18 cellular contexts compared by ENCODE assay signal in genomic region chr20:57780398-57780797, GRCh38.
DNase-seq lines count a peak whose midpoint lies in the region; FAIRE-seq and TF ChIP-seq lines count a peak whose summit lies in the region.
"Had no signal": no experiment of that assay in that cellular context is flagged by ENCODE, and none has a peak within 500 bp of the region (broad histone marks: within the 10 kb centered on the region; RNA-seq: fewer than 3 reads in every experiment).

No MANE protein-coding gene starts in this region.

- H2BK20ac ChIP-seq in H1 (ENCODE audit: low read length): no peak overlapping the region

- H4K20me1 ChIP-seq in H1 (replicated peaks in 1 of 2; ENCODE audit: control insufficient read depth in 1 of 2, insufficient read depth in 2 of 2, low read length in 2 of 2): no peaks in the 10 kb centered on the region

- no TSS peak for BruUV-seq in Caco-2 (replicated peaks; lab: Mats Ljungman, UMichigan)

- H3K27ac ChIP-seq in 22Rv1: peak overlapping the region; percentile 64
- no peak overlapping the region for H3K27ac ChIP-seq in H1 (ENCODE audit: low read depth, low read length)
- H3K27ac ChIP-seq in neuronal stem cell (replicated peaks; ENCODE audit: low read length): no peak overlapping the region
- no peak overlapping the region for H3K27ac ChIP-seq in caudate nucleus (ENCODE audit: low read depth, low read length)

- H2BK12ac ChIP-seq in H1 (ENCODE audit: low read depth, low read length): no peak overlapping the region
- H2BK12ac ChIP-seq in neuronal stem cell (ENCODE audit: low read length): no peak overlapping the region

- intact Hi-C loops in Caco-2 (cut with micrococcal nuclease; ENCODE audit: unreplicated experiment): no loop called here

- TF ChIP-seq EP300 in H1 (IDR thresholded peaks at IDR 0.05; ENCODE audit: borderline replicate concordance in 1 of 2, low read depth in 2 of 2, low read length in 2 of 2): no peak

- H2BK120ac ChIP-seq in H1 (replicated peaks; ENCODE audit: low read depth, low read length) (no peak overlapping the region), neuronal stem cell (ENCODE audit: low read depth, low read length) (no peak overlapping the region)

- no peak overlapping the region for H4K91ac ChIP-seq in H1 (replicated peaks; ENCODE audit: insufficient read length, low read length)
- no peak overlapping the region for H4K91ac ChIP-seq in neuronal stem cell (ENCODE audit: low read depth, low read length, poor library complexity)

- peak overlapping the region; percentile 52 for H3K27ac Mint-ChIP-seq in Caco-2 (ENCODE audit: unreplicated experiment)
- H3K27ac Mint-ChIP-seq: CD4-positive, alpha-beta T cell; H9; IgD-negative memory B cell had no signal

- H3K4me1 ChIP-seq in Caco-2 (peaks cover 19% of the 10 kb centered on the region), H1 (replicated peaks in 1 of 4; ENCODE audit: control insufficient read depth in 3 of 4, insufficient read depth in 4 of 4, low read length in 3 of 4) (peaks cover 0 to 5% (median 2%) of the 10 kb centered on the region in 4 experiments; a peak in 3 of 7 replicates), neuronal stem cell (ENCODE audit: control insufficient read depth in 2 of 2, insufficient read depth in 1 of 2, low read depth in 1 of 2, low read length in 2 of 2) (no peaks in the 10 kb centered on the region)
- H3K4me1 ChIP-seq: BE2C had no signal

- H3K4me3 ChIP-seq in Caco-2 (ENCODE audit: low read depth, low read length) (no peak overlapping the region), H1 (ENCODE audit: extremely low read depth in 1 of 4, insufficient read depth in 2 of 4, low read depth in 3 of 4, low read length in 4 of 4) (no peak overlapping the region), neuronal stem cell (ENCODE audit: low read length in 2 of 2) (no peak overlapping the region)

- peaks cover 20% of the 10 kb centered on the region for H3K4me1 Mint-ChIP-seq in Caco-2 (ENCODE audit: low read depth, unreplicated experiment)

- no peaks in the 10 kb centered on the region for H3K27me3 ChIP-seq in Caco-2 (replicated peaks; ENCODE audit: control insufficient read depth, insufficient read depth, low read length)
- H3K27me3 ChIP-seq in H1 (replicated peaks in 1 of 4; ENCODE audit: control insufficient read depth in 3 of 4, extremely low read depth in 1 of 4, insufficient read depth in 3 of 4, low read length in 3 of 4): no peaks in the 10 kb centered on the region
- H3K27me3 ChIP-seq in neuronal stem cell (ENCODE audit: control insufficient read depth in 3 of 3, insufficient read depth in 3 of 3, low read depth in 1 of 3, low read length in 3 of 3): peaks cover 0 to 7% (median 0%) of the 10 kb centered on the region in 3 experiments
- H3K27me3 ChIP-seq: BE2C had no signal

- H3K56ac ChIP-seq in H1 (replicated peaks; ENCODE audit: insufficient read length, low read depth, low read length): peak overlapping the region; percentile 74

- H3K79me1 ChIP-seq in H1 (ENCODE audit: low read depth, low read length): no peaks in the 10 kb centered on the region
- H3K79me1 ChIP-seq in neuronal stem cell (ENCODE audit: low read depth, low read length): no peaks in the 10 kb centered on the region

- 88% methylated on average over 5 of the region's 5 CpGs; no CpG with 5 or more reads in 1 of the 2 experiments for WGBS in H1 (ENCODE audit: extremely low coverage in 1 of 2, insufficient coverage in 1 of 2, insufficient read length in 1 of 2, insufficient replicate concordance in 2 of 2, low coverage in 1 of 2, low lambda C conversion rate in 2 of 2, missing lambda C conversion rate in 1 of 2), 2 experiments
- WGBS in neuronal stem cell (ENCODE audit: extremely low coverage in 2 of 2, insufficient read length in 2 of 2, insufficient replicate concordance in 1 of 2), 2 donors: no CpG with 5 or more reads among the region's 5 CpGs

- POLR2A ChIA-PET in Caco-2 (lab: Charles Lee) (no interaction called here), H1 (lab: Charles Lee; ENCODE audit: partially characterized antibody) (no interaction called here)

- H3K36me3 Mint-ChIP-seq in Caco-2 (ENCODE audit: insufficient read depth, unreplicated experiment): no peaks in the 10 kb centered on the region

- H2AK5ac ChIP-seq in H1 (ENCODE audit: low read depth, low read length) (no peak overlapping the region), neuronal stem cell (ENCODE audit: low read depth, low read length) (no peak overlapping the region)

- peaks cover 11% of the 10 kb centered on the region for H3K27me3 Mint-ChIP-seq in Caco-2 (ENCODE audit: insufficient read depth, unreplicated experiment)

- H3K9me3 ChIP-seq in Caco-2 (no peaks in the 10 kb centered on the region), H1 (ENCODE audit: insufficient read depth in 2 of 2, low read depth in 1 of 2, low read length in 1 of 2) (no peaks in the 10 kb centered on the region), neuronal stem cell (replicated peaks in 1 of 2; ENCODE audit: control insufficient read depth in 2 of 2, insufficient read depth in 1 of 2, low read depth in 1 of 2, low read length in 2 of 2) (no peaks in the 10 kb centered on the region)
- H3K9me3 ChIP-seq: BE2C had no signal

- H3K9me3 Mint-ChIP-seq in Caco-2 (ENCODE audit: unreplicated experiment): peaks cover 10% of the 10 kb centered on the region
- H3K9me3 Mint-ChIP-seq: CD4-positive, alpha-beta T cell; H9; IgD-negative memory B cell had no signal

- DNase-seq in Caco-2 (peak in 1 of 2 experiments; percentile 32), H1 (ENCODE audit: low read depth in 1 of 2, low spot score in 2 of 2) (no peak), neuronal stem cell (ENCODE audit: low spot score) (no peak), MV-4-11 (lab: John Stamatoyannopoulos, UW) (no peak), caudate nucleus (lab: John Stamatoyannopoulos, UW) (no peak)
- no peak for DNase-seq in activated CD4-positive, alpha-beta T cell treated with anti-CD3 and anti-CD28 coated beads for 48 hours
- DNase-seq in activated CD4-positive, alpha-beta T cell treated with anti-CD3 and anti-CD28 coated beads, Interleukin-2, amount 50 U/mL, for 48 hours: no peak
- DNase-seq: ACHN; BE2C; C1 segment of cervical spinal cord; CD4-positive, alpha-beta T cell; DMS79 treated with DMSO at 0.1 percent for 48 hours; GF-D8; GOT3; H9 had no signal

- H3K4me3 Mint-ChIP-seq in Caco-2 (ENCODE audit: unreplicated experiment): no peak overlapping the region
- H3K4me3 Mint-ChIP-seq: CD4-positive, alpha-beta T cell; H9; IgD-negative memory B cell had no signal

- H3K4ac ChIP-seq in H1 (replicated peaks; ENCODE audit: insufficient read length, low read depth, low read length): no peak overlapping the region
- no peak overlapping the region for H3K4ac ChIP-seq in neuronal stem cell (ENCODE audit: low read length)

- no peak for TF ChIP-seq POLR2A in H1 (IDR thresholded peaks at IDR 0.05; ENCODE audit: control extremely low read depth in 1 of 2, low read depth in 2 of 2, low read length in 2 of 2)

- no peaks in the 10 kb centered on the region for H3K79me2 ChIP-seq in H1 (ENCODE audit: control insufficient read depth in 1 of 2, insufficient read depth in 2 of 2, low read length in 2 of 2)

- peaks cover 8% of the 10 kb centered on the region; the same call in 1 of the 2 replicates for H3K23me2 ChIP-seq in H1 (ENCODE audit: low read depth, low read length)

- TF ChIP-seq RAD21 in H1 (IDR thresholded peaks at IDR 0.05 in 1 of 2, conservative IDR thresholded peaks at IDR 0.05 in 1 of 2; ENCODE audit: low read depth in 2 of 2, low read length in 2 of 2): no peak

- TF ChIP-seq CTCF in 22Rv1 (IDR thresholded peaks at IDR 0.05) (no peak), Caco-2 (IDR thresholded peaks at IDR 0.05; ENCODE audit: insufficient read depth in 1 of 2, low read depth in 1 of 2, low read length in 1 of 2, severe bottlenecking in 1 of 2, unreplicated experiment in 1 of 2) (no peak), H1 (IDR thresholded peaks at IDR 0.05; ENCODE audit: control extremely low read depth in 1 of 3, insufficient read depth in 1 of 3, low read depth in 1 of 3, low read length in 3 of 3) (no peak)

- FAIRE-seq in H1 (lab: Jason Lieb, UNC): no peak
- FAIRE-seq: HepG2 had no signal

- H4K8ac ChIP-seq in H1 (ENCODE audit: extremely low read depth, insufficient read depth, low read length) (no peak overlapping the region), neuronal stem cell (ENCODE audit: low read depth, low read length) (no peak overlapping the region)

- H3K14ac ChIP-seq in H1 (ENCODE audit: insufficient read length) (no peak overlapping the region), neuronal stem cell (ENCODE audit: low read length) (no peak overlapping the region)

- H4K5ac ChIP-seq in H1 (ENCODE audit: insufficient read length, low read depth, low read length): no peak overlapping the region

- H2AFZ ChIP-seq in H1 (ENCODE audit: low read length) (no peak overlapping the region), neuronal stem cell (ENCODE audit: low read length) (no peak overlapping the region)

- H2BK15ac ChIP-seq in H1 (ENCODE audit: low read length) (no peak overlapping the region), neuronal stem cell (ENCODE audit: low read length) (no peak overlapping the region)

- no peak overlapping the region for H3K9ac ChIP-seq in H1 (replicated peaks in 1 of 4; ENCODE audit: extremely low read depth in 1 of 4, low read depth in 3 of 4, low read length in 3 of 4)
- H3K9ac ChIP-seq in neuronal stem cell (ENCODE audit: low read depth, low read length, poor library complexity): peak overlapping the region; percentile 5

- H3K23ac ChIP-seq in H1 (ENCODE audit: insufficient read length) (no peak overlapping the region), neuronal stem cell (ENCODE audit: low read depth, low read length, poor library complexity) (no peak overlapping the region)

- H3K36me3 ChIP-seq in Caco-2 (ENCODE audit: control insufficient read depth, insufficient read depth, low read length): no peaks in the 10 kb centered on the region
- H3K36me3 ChIP-seq in H1 (ENCODE audit: control insufficient read depth in 2 of 4, insufficient read depth in 4 of 4, low read length in 3 of 4): no peaks in the 10 kb centered on the region
- H3K36me3 ChIP-seq in neuronal stem cell (replicated peaks in 1 of 2; ENCODE audit: control insufficient read depth in 2 of 2, insufficient read depth in 2 of 2, low read length in 2 of 2): no peaks in the 10 kb centered on the region
- H3K36me3 ChIP-seq: BE2C had no signal

- H2BK5ac ChIP-seq in H1 (ENCODE audit: low read depth, low read length) (no peak overlapping the region), neuronal stem cell (ENCODE audit: low read length) (no peak overlapping the region)

- CTCF ChIA-PET in Caco-2 (lab: Charles Lee): no interaction called here
- CTCF ChIA-PET in H1 (lab: Charles Lee; ENCODE audit: partially characterized antibody): interaction anchor here (0.7 to 1.1 kb wide), 3 partner anchors 127 to 455 kb away, joined by 3 to 5 read pairs (median 3); no protein-coding TSS in a partner anchor

- H3K18ac ChIP-seq in H1 (ENCODE audit: extremely low read depth, low read length): no peak overlapping the region
- H3K18ac ChIP-seq in neuronal stem cell (ENCODE audit: low read length): no peak overlapping the region

- no peak overlapping the region for H3K4me2 ChIP-seq in H1 (ENCODE audit: insufficient read depth in 1 of 2, low read depth in 2 of 2, low read length in 2 of 2)
- no peak overlapping the region for H3K4me2 ChIP-seq in neuronal stem cell (ENCODE audit: insufficient read depth, low read length, poor library complexity, severe bottlenecking)
